In genomic region chr7:133780912-133781311, GRCh38 we compare ENCODE assay signal across 9 cellular contexts.
"Had no signal": no experiment of that assay in that cellular context is flagged by ENCODE, and none has a peak within 500 bp of the region (broad histone marks: within the 10 kb centered on the region; RNA-seq: fewer than 3 reads in every experiment).

No MANE protein-coding gene starts in this region.

- H3K9ac ChIP-seq: GM23248 had no signal

- H3K9me3 ChIP-seq: HAP-1 had no signal

- H3K36me3 ChIP-seq: HAP-1 had no signal

- DNase-seq: GM23248, GOT3, H7, HFFc6, Kasumi-1, KG1 had no signal

- H2AFZ ChIP-seq: GM23248 had no signal

- H3K4me1 ChIP-seq: HAP-1 had no signal

- H3K27ac ChIP-seq: GM23248, HL-60 had no signal

- H3K4me3 ChIP-seq: GM23248, HAP-1 had no signal

- ATAC-seq: HCT116 had no signal
